9 cellular contexts compared by ENCODE assay signal in genomic region chr2:173401716-173402326, GRCh38. TPM values are rescaled to one million over a fixed set of nuclear protein-coding genes. Genes with fewer than 3 reads are reported as not detected.
DNase-seq lines count a peak whose midpoint lies in the region; ATAC-seq and TF ChIP-seq lines count a peak whose summit lies in the region.
"Had no signal": no experiment of that assay in that cellular context is flagged by ENCODE, and none has a peak within 500 bp of the region (broad histone marks: within the 10 kb centered on the region; RNA-seq: fewer than 3 reads in every experiment).

No MANE protein-coding gene starts in this region.

- H3K4me3 Mint-ChIP-seq in MCF 10A (ENCODE audit: unreplicated experiment): peak overlapping the region; percentile 6

- H3K4me3 ChIP-seq in BJ (ENCODE audit: low read depth, low read length) (0 out of 2 replicates have a peak overlapping the region, but pooled peaks have one; percentile 10), left lung (no peak overlapping the region)
- H3K4me3 ChIP-seq: upper lobe of right lung had no signal

- intact Hi-C loops in MCF 10A (cut with micrococcal nuclease): loop anchor here (1.0 to 10.0 kb wide), 5 partner anchors 47 to 939 kb away; no protein-coding TSS in a partner anchor
- intact Hi-C loops in left lung (cut with DNase I): loop anchor here in 1 of 2 donors (5.0 to 10.0 kb wide), 2 partner anchors 45 to 943 kb away; no protein-coding TSS in a partner anchor

- no peaks in the 10 kb centered on the region for H3K9me3 ChIP-seq in left lung
- H3K9me3 ChIP-seq: upper lobe of right lung had no signal

- CTCF ChIA-PET in BJ (lab: Yijun Ruan, JAX): interaction anchor here (0.6 to 5.6 kb wide), 31 partner anchors 10 to 940 kb away, joined by 3 to 77 read pairs (median 5); no protein-coding TSS in a partner anchor
- CTCF ChIA-PET in MCF 10A (lab: Yijun Ruan, JAX): interaction anchor here (0.6 to 7.6 kb wide), 18 partner anchors 11 to 948 kb away, joined by 3 to 145 read pairs (median 4); no protein-coding TSS in a partner anchor

- BruUV-seq in MCF 10A (replicated peaks; lab: Mats Ljungman, UMichigan): no TSS peak

- TF ChIP-seq CTCF in BJ (IDR thresholded peaks at IDR 0.05; ENCODE audit: insufficient read depth, low read depth, low read length): no peak
- no peak for TF ChIP-seq CTCF in MCF 10A (IDR thresholded peaks at IDR 0.05; ENCODE audit: unreplicated experiment)
- TF ChIP-seq CTCF in left lung (IDR thresholded peaks at IDR 0.05): no peak

- no peak overlapping the region for H3K27ac Mint-ChIP-seq in MCF 10A (ENCODE audit: low read depth, unreplicated experiment)

- no peak overlapping the region for H3K27ac ChIP-seq in left lung
- H3K27ac ChIP-seq: upper lobe of right lung had no signal

- POLR2A ChIA-PET in BJ (lab: Charles Lee): no interaction called here
- POLR2A ChIA-PET in MCF 10A (lab: Yijun Ruan, JAX): interaction anchor here (0.6 to 2.5 kb wide), 4 partner anchors 26 to 662 kb away, joined by 3 to 20 read pairs (median 6); no protein-coding TSS in a partner anchor

- peak; percentile 22 for ATAC-seq in left lung
- no peak for ATAC-seq in GM19397 (IDR thresholded peaks at IDR 0.05; ENCODE audit: unreplicated experiment)
- no peak for ATAC-seq in HG03196 (IDR thresholded peaks at IDR 0.05; ENCODE audit: unreplicated experiment)

- H3K36me3 ChIP-seq in BJ (ENCODE audit: control insufficient read depth, insufficient read depth, low read length) (no peaks in the 10 kb centered on the region), left lung (no peaks in the 10 kb centered on the region)
- H3K36me3 ChIP-seq: upper lobe of right lung had no signal

- no peaks in the 10 kb centered on the region for H3K36me3 Mint-ChIP-seq in MCF 10A (ENCODE audit: insufficient read depth, unreplicated experiment)

- H3K27me3 Mint-ChIP-seq in MCF 10A (ENCODE audit: insufficient read depth, unreplicated experiment): peaks cover 64% of the 10 kb centered on the region

- peaks cover 24% of the 10 kb centered on the region for H3K27me3 ChIP-seq in BJ (ENCODE audit: control insufficient read depth, insufficient read depth, low read length)
- peaks cover 47 to 87% of the 10 kb centered on the region in 2 donors for H3K27me3 ChIP-seq in left lung

- no peaks in the 10 kb centered on the region for H3K4me1 ChIP-seq in left lung
- H3K4me1 ChIP-seq: upper lobe of right lung had no signal

- H3K9me3 Mint-ChIP-seq in MCF 10A (ENCODE audit: unreplicated experiment): no peaks in the 10 kb centered on the region

- H3K4me1 Mint-ChIP-seq in MCF 10A (ENCODE audit: insufficient read depth, unreplicated experiment): peaks cover 16% of the 10 kb centered on the region

- DNase-seq in BJ (ENCODE audit: low read depth) (no peak), M059J (ENCODE audit: low read depth) (peak; percentile 18), MCF 10A (ENCODE audit: unreplicated experiment) (no peak), left lung (no peak), NAMALWA (ENCODE audit: low spot score) (no peak), activated T-cell treated with anti-CD3 and anti-CD28 coated beads for 4 hours (no peak)

RNA-seq across cellular contexts. Expression of gene CDCA7, which starts 47.1 kb away (rescaled TPM):
- 8.3 and 8.7 TPM in 2 replicates for polyA plus RNA-seq in BJ (2011; rRNA removed)
- 5.8 and 6.7 TPM in 2 replicates for polyA minus RNA-seq in BJ (2011; rRNA and poly(A)+ RNA removed)
- 13.1 and 16.6 TPM in 2 replicates for total RNA-seq in M059J (2014; rRNA removed; shearing (Covaris generic))
- 6.2 and 14.0 TPM in 2 replicates for total RNA-seq in MCF 10A (2022)
- total RNA-seq in left lung: 1 to 10 TPM; 2.3 to 5.4 TPM
